ENCODE assay signal across 29 cellular contexts in the genomic region with DNA sequence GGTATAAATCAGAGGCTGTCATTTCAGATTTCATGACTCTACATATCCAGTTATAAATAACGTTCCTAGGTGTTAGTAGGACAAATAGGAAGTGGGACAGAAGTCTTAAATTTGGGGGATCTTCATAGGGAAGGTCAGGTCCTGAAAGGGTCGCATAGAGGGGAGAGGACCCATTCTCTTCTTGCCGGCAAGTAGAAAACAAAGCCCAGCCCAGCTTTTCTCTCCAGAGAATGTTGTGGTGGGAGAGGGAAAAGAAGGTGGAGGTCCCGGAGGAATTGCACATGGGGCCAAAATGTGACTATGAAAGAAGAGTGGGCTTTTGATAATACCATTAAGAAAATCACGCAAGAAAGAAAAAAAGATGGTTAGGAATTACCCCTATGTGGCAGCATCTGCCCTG. TPM values are rescaled to one million over a fixed set of nuclear protein-coding genes. Genes with fewer than 3 reads are reported as not detected.
A peak's percentile ranks its signal among the peaks of the same experiment; 100 is the strongest.
DNase-seq lines count a peak whose midpoint lies in the region; ATAC-seq and TF ChIP-seq lines count a peak whose summit lies in the region.
"Had no signal": no experiment of that assay in that cellular context is flagged by ENCODE, and none has a peak within 500 bp of the region (broad histone marks: within the 10 kb centered on the region; RNA-seq: fewer than 3 reads in every experiment).

No MANE protein-coding gene starts in this region.

- no peak for ATAC-seq in T-helper 17 cell
- ATAC-seq in HG03571 (IDR thresholded peaks at IDR 0.05; ENCODE audit: unreplicated experiment) = no peak
- ATAC-seq: heart left ventricle, mucosa of descending colon had no signal

- H2AK5ac ChIP-seq in neuronal stem cell (ENCODE audit: low read depth, low read length) = no peak overlapping the region

- H4K20me1 ChIP-seq in hepatocyte (ENCODE audit: insufficient read depth, poor library complexity, severe bottlenecking) = no peaks in the 10 kb centered on the region

- no peaks in the 10 kb centered on the region for H3K9me2 ChIP-seq in hepatocyte (replicated peaks; ENCODE audit: insufficient read depth)
- H3K9me2 ChIP-seq: SK-N-SH had no signal

- no peak overlapping the region for H3K4ac ChIP-seq in neuronal stem cell (ENCODE audit: low read length)

- TF ChIP-seq CTCF in hepatocyte (IDR thresholded peaks at IDR 0.05; ENCODE audit: poor library complexity) = no peak

- H3K4me1 ChIP-seq in hepatocyte (ENCODE audit: insufficient read depth) = peaks cover 4% of the 10 kb centered on the region
- peaks cover 3 to 10% of the 10 kb centered on the region in 2 donors for H3K4me1 ChIP-seq in neuronal stem cell (ENCODE audit: control insufficient read depth in 2 of 2, insufficient read depth in 1 of 2, low read depth in 1 of 2, low read length in 2 of 2)
- H3K4me1 ChIP-seq: adrenal gland, breast epithelium had no signal

- H3K4me2 ChIP-seq in hepatocyte (peak overlapping the region; percentile 94), neuronal stem cell (ENCODE audit: insufficient read depth, low read length, poor library complexity, severe bottlenecking) (peak overlapping the region; percentile 98)

- no peak overlapping the region for H2BK15ac ChIP-seq in neuronal stem cell (ENCODE audit: low read length)

- no peak overlapping the region for H2BK120ac ChIP-seq in neuronal stem cell (ENCODE audit: low read depth, low read length)

- no peak overlapping the region for H3K27ac ChIP-seq in hepatocyte
- H3K27ac ChIP-seq in neuronal stem cell (replicated peaks; ENCODE audit: low read length) = no peak overlapping the region
- H3K27ac ChIP-seq: adrenal gland, breast epithelium, heart left ventricle, tibial artery had no signal

- no peak overlapping the region for H2BK5ac ChIP-seq in neuronal stem cell (ENCODE audit: low read length)

- H4K8ac ChIP-seq in neuronal stem cell (ENCODE audit: low read depth, low read length) = no peak overlapping the region

- no peak overlapping the region for H4K91ac ChIP-seq in neuronal stem cell (ENCODE audit: low read depth, low read length, poor library complexity)

- H3K36me3 ChIP-seq in H7 (replicated peaks; ENCODE audit: control insufficient read depth, insufficient read depth, low read length) (no peaks in the 10 kb centered on the region), hepatocyte (replicated peaks; ENCODE audit: insufficient read depth, low read depth) (no peaks in the 10 kb centered on the region), neuronal stem cell (replicated peaks in 1 of 2; ENCODE audit: control insufficient read depth in 2 of 2, insufficient read depth in 2 of 2, low read length in 2 of 2) (no peaks in the 10 kb centered on the region)
- H3K36me3 ChIP-seq: adrenal gland, breast epithelium, heart left ventricle, MG63, tibial artery had no signal

- peaks cover 6% of the 10 kb centered on the region for H3K4me1 Mint-ChIP-seq in T-helper 17 cell

- H3K4me3 ChIP-seq in H7 (ENCODE audit: insufficient read depth, low read depth, low read length) = peak overlapping the region; percentile 60
- H3K4me3 ChIP-seq in hepatocyte = no peak overlapping the region
- no peak overlapping the region for H3K4me3 ChIP-seq in neuronal stem cell (ENCODE audit: low read length in 2 of 2)
- H3K4me3 ChIP-seq: adrenal gland, MG63, mucosa of descending colon had no signal

- no peak overlapping the region for H3K9ac ChIP-seq in neuronal stem cell (ENCODE audit: low read depth, low read length, poor library complexity)
- H3K9ac ChIP-seq: SK-N-SH had no signal

- peaks cover 57% of the 10 kb centered on the region for H3K27me3 ChIP-seq in H7 (ENCODE audit: control insufficient read depth, insufficient read depth, low read length)
- H3K27me3 ChIP-seq in hepatocyte = peaks cover 82% of the 10 kb centered on the region
- peaks cover 17 to 65% (median 54%) of the 10 kb centered on the region in 3 experiments for H3K27me3 ChIP-seq in neuronal stem cell (ENCODE audit: control insufficient read depth in 3 of 3, insufficient read depth in 3 of 3, low read depth in 1 of 3, low read length in 3 of 3)

- H3K9me3 ChIP-seq in T-helper 17 cell (ENCODE audit: control insufficient read depth, low read length, poor library complexity, severe bottlenecking) (no peaks in the 10 kb centered on the region), hepatocyte (ENCODE audit: low read depth) (no peaks in the 10 kb centered on the region), neuronal stem cell (replicated peaks in 1 of 2; ENCODE audit: control insufficient read depth in 2 of 2, insufficient read depth in 1 of 2, low read depth in 1 of 2, low read length in 2 of 2) (no peaks in the 10 kb centered on the region)
- H3K9me3 ChIP-seq: adrenal gland, MG63, mucosa of descending colon, SK-N-SH, tibial artery had no signal

- no peaks in the 10 kb centered on the region for H3K79me1 ChIP-seq in neuronal stem cell (ENCODE audit: low read depth, low read length)

- H3K4me3 Mint-ChIP-seq in T-helper 17 cell = peak overlapping the region; percentile 45

- DNase-seq in H7 (no peak), T-helper 17 cell (no peak), hepatocyte (ENCODE audit: low spot score) (no peak), neuronal stem cell (ENCODE audit: low spot score) (no peak), DMS114 treated with DMSO at 0.1 percent for 48 hours (lab: John Stamatoyannopoulos, UW; ENCODE audit: unreplicated experiment) (no peak), activated gamma-delta T cell (lab: John Stamatoyannopoulos, UW) (no peak), SW 1271 (lab: John Stamatoyannopoulos, UW) (no peak)
- DNase-seq: activated CD4-positive, alpha-beta T cell treated with anti-CD3 and anti-CD28 coated beads, Interleukin-2, amount 50 U/mL, for 48 hours; activated CD4-positive, CD25-positive, alpha-beta regulatory T cell; activated CD8-positive, alpha-beta memory T cell treated with anti-CD3 and anti-CD28 coated beads, Interleukin-2, amount 50 U/mL, for 48 hours; activated effector memory CD4-positive, alpha-beta T cell treated with anti-CD3 and anti-CD28 coated beads, Interleukin-2, amount 50 U/mL, for 16 hours; adrenal gland; cortex of kidney; DND-41; heart left ventricle; islet precursor cell; MG63; NCI-H1417 treated with DMSO at 0.1 percent for 48 hours; NCI-H2107; NCI-H510A treated with DMSO at 0.1 percent for 48 hours; stimulated activated CD4-positive, alpha-beta T cell treated with anti-CD3 and anti-CD28 coated beads, Interleukin-4, amount 100 ng/mL, for 4 hours; stimulated activated naive CD8-positive, alpha-beta T cell treated with anti-CD3 and anti-CD28 coated beads, Interleukin-15, Interleukin-2, amounts not matched to agents 100 U/mL and 50 U/mL, for 24 hours; T-helper 9 cell; tibial artery had no signal

- H2BK12ac ChIP-seq in neuronal stem cell (ENCODE audit: low read length) = no peak overlapping the region

- H3K79me2 ChIP-seq in hepatocyte = no peaks in the 10 kb centered on the region

- H3K27ac Mint-ChIP-seq in T-helper 17 cell = no peak overlapping the region

- 21% methylated on average over 5 of the region's 5 CpGs for WGBS in hepatocyte (ENCODE audit: low lambda C conversion rate, missing lambda C conversion rate)
- no CpG with 5 or more reads among the region's 5 CpGs for WGBS in neuronal stem cell (ENCODE audit: extremely low coverage in 2 of 2, insufficient read length in 2 of 2, insufficient replicate concordance in 1 of 2), 2 donors

- H2AFZ ChIP-seq in hepatocyte = peak overlapping the region; percentile 56
- no peak overlapping the region for H2AFZ ChIP-seq in neuronal stem cell (ENCODE audit: low read length)

- H3K27me3 Mint-ChIP-seq in T-helper 17 cell = peaks cover 84% of the 10 kb centered on the region

- H3K23ac ChIP-seq in neuronal stem cell (ENCODE audit: low read depth, low read length, poor library complexity) = no peak overlapping the region

- no peak overlapping the region for H3K14ac ChIP-seq in neuronal stem cell (ENCODE audit: low read length)

- H3K18ac ChIP-seq in neuronal stem cell (ENCODE audit: low read length) = no peak overlapping the region

- peaks cover 9% of the 10 kb centered on the region for H3K36me3 Mint-ChIP-seq in T-helper 17 cell (ENCODE audit: low read depth)

RNA-seq across cellular contexts. Expression of gene NELL1, which starts 1.0 kb away (rescaled TPM):
- 2.6 and 5.1 TPM in 2 replicates for total RNA-seq in H7 (2014; rRNA removed; shearing (Covaris generic))
- total RNA-seq in T-helper 17 cell (not detected), hepatocyte (17.7 and 20.1 TPM in 2 replicates)
- polyA plus RNA-seq in hepatocyte = 4.3 and 8.9 TPM in 2 replicates
- polyA plus RNA-seq in neuronal stem cell (2013, experiment 1 of 2) = 0.01 TPM
- polyA plus RNA-seq in neuronal stem cell (2013, experiment 2 of 2) = not detected
- total RNA-seq: endothelial cell of umbilical vein had no signal
- polyA plus RNA-seq: endothelial cell of umbilical vein, heart left ventricle, SK-N-SH had no signal
